10 cellular contexts compared by ENCODE assay signal in genomic region chr5:60207031-60207430, GRCh38.
DNase-seq lines count a peak whose midpoint lies in the region; ATAC-seq and TF ChIP-seq lines count a peak whose summit lies in the region.
"Had no signal": no experiment of that assay in that cellular context is flagged by ENCODE, and none has a peak within 500 bp of the region (broad histone marks: within the 10 kb centered on the region; RNA-seq: fewer than 3 reads in every experiment).

No MANE protein-coding gene starts in this region.

- 29 to 35% methylated on average over 3 of the region's 3 CpGs for whole genome bisulfite sequencing in aorta, 2 donors

- intact Hi-C loops in Right ventricle myocardium superior (cut with DNase I): no loop called here
- intact Hi-C loops in left ventricle myocardium inferior (cut with micrococcal nuclease): no loop called here
- intact Hi-C loops in aorta (cut with DNase I): no loop called here
- intact Hi-C loops in colonic mucosa (cut with DNase I): no loop called here

- H3K9me3 ChIP-seq in left ventricle myocardium inferior (replicated peaks): no peaks in the 10 kb centered on the region
- no peaks in the 10 kb centered on the region for H3K9me3 ChIP-seq in aorta (ENCODE audit: control insufficient read depth, low read length)
- H3K9me3 ChIP-seq in colonic mucosa: no peaks in the 10 kb centered on the region
- no peaks in the 10 kb centered on the region for H3K9me3 ChIP-seq in BE2C
- H3K9me3 ChIP-seq: uterus had no signal

- H3K27me3 ChIP-seq in left ventricle myocardium inferior (ENCODE audit: low read depth): no peaks in the 10 kb centered on the region
- no peaks in the 10 kb centered on the region for H3K27me3 ChIP-seq in aorta (ENCODE audit: control insufficient read depth in 1 of 2, insufficient read depth in 2 of 2, low read length in 1 of 2)
- H3K27me3 ChIP-seq in colonic mucosa: no peaks in the 10 kb centered on the region
- no peaks in the 10 kb centered on the region for H3K27me3 ChIP-seq in BE2C
- H3K27me3 ChIP-seq: uterus had no signal

- no peak overlapping the region for H3K9ac ChIP-seq in colonic mucosa (ENCODE audit: low read depth in 2 of 2, low read length in 2 of 2)

- H3K27ac ChIP-seq in left ventricle myocardium inferior (replicated peaks) (no peak overlapping the region), aorta (ENCODE audit: low read depth in 1 of 2, low read length in 2 of 2) (no peak overlapping the region), colonic mucosa (no peak overlapping the region)
- H3K27ac ChIP-seq: uterus had no signal

- ATAC-seq in Right ventricle myocardium superior (ENCODE audit: poor library complexity): peak; percentile 34
- ATAC-seq in HG02938 (IDR thresholded peaks at IDR 0.05; ENCODE audit: unreplicated experiment): peak; percentile 84
- peak; percentile 60 for ATAC-seq in aorta (ENCODE audit: low FRiP score)
- no peak for ATAC-seq in activated CD4-positive, CD25-positive, alpha-beta regulatory T cell treated with anti-CD3 and anti-CD28 coated beads, Interleukin-2, amount 50 U/mL, for 24 hours

- TF ChIP-seq CTCF in left ventricle myocardium inferior (IDR thresholded peaks at IDR 0.05; ENCODE audit: borderline replicate concordance) (no peak), colonic mucosa (IDR thresholded peaks at IDR 0.05) (no peak), BE2C (IDR thresholded peaks at IDR 0.05; ENCODE audit: low read depth, low read length) (no peak)

- DNase-seq in Right ventricle myocardium superior (no peak), left ventricle myocardium inferior (no peak), NOMO-1 treated with dmso at 0.1 percent for 144 hours (lab: John Stamatoyannopoulos, UW; ENCODE audit: unreplicated experiment) (peak; percentile 93), aorta (no peak), colonic mucosa (no peak), BE2C (no peak)
- DNase-seq: kidney, uterus had no signal

- no peaks in the 10 kb centered on the region for H3K36me3 ChIP-seq in left ventricle myocardium inferior
- H3K36me3 ChIP-seq in aorta (ENCODE audit: control insufficient read depth in 1 of 2, insufficient read depth in 2 of 2, low read length in 1 of 2): no peaks in the 10 kb centered on the region
- H3K36me3 ChIP-seq in colonic mucosa: no peaks in the 10 kb centered on the region
- H3K36me3 ChIP-seq in BE2C: no peaks in the 10 kb centered on the region
- H3K36me3 ChIP-seq: uterus had no signal

- no peak overlapping the region for H3K4me3 ChIP-seq in left ventricle myocardium inferior
- no peak overlapping the region for H3K4me3 ChIP-seq in aorta (ENCODE audit: low read length in 2 of 2)
- H3K4me3 ChIP-seq in colonic mucosa: no peak overlapping the region
- no peak overlapping the region for H3K4me3 ChIP-seq in BE2C (ENCODE audit: low read depth, low read length)
- H3K4me3 ChIP-seq: uterus had no signal

- H3K4me1 ChIP-seq in left ventricle myocardium inferior: no peaks in the 10 kb centered on the region
- peaks cover 0 to 9% of the 10 kb centered on the region in 2 donors for H3K4me1 ChIP-seq in aorta (ENCODE audit: control insufficient read depth in 1 of 2, insufficient read depth in 2 of 2, low read length in 2 of 2)
- no peaks in the 10 kb centered on the region for H3K4me1 ChIP-seq in colonic mucosa
- H3K4me1 ChIP-seq in BE2C: no peaks in the 10 kb centered on the region
- H3K4me1 ChIP-seq: uterus had no signal

Comparison
In these comparisons a context has a peak if more than half of its experiments do, and no peak if none do; other contexts are left out.
1. ATAC-seq: peak in Right ventricle myocardium superior (single experiment), HG02938 (single experiment) and aorta (single experiment); none in activated CD4-positive, CD25-positive, alpha-beta regulatory T cell treated with anti-CD3 and anti-CD28 coated beads, Interleukin-2, amount 50 U/mL, for 24 hours (0 of 2).